20 cellular contexts compared by ENCODE assay signal in the genomic region with DNA sequence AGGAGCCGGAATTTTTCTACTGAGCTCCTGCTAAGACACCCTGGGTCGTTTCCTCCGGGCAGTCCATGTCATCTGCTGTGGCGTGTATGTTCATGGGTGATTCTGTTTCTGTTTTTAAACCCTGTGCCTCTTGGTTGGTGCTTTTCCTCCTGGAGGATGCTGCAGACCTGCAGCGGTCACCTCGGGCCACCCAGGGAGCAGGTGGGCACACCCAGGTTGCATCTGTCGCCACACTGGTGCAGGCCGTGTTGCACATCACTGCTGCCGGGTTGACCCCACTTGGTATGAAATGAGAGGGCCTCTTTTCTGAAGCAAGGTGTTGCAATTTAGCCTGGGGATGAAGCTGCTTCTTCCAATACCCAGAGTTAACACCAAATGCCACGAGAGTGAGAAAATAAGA.
DNase-seq lines count a peak whose midpoint lies in the region; ATAC-seq, FAIRE-seq and TF ChIP-seq lines count a peak whose summit lies in the region.
"Had no signal": no experiment of that assay in that cellular context is flagged by ENCODE, and none has a peak within 500 bp of the region (broad histone marks: within the 10 kb centered on the region; RNA-seq: fewer than 3 reads in every experiment).

No MANE protein-coding gene starts in this region.

- H3K79me2 ChIP-seq in H1 (ENCODE audit: control insufficient read depth in 1 of 2, insufficient read depth in 2 of 2, low read length in 2 of 2): peaks cover 3 to 78% of the 10 kb centered on the region in 2 experiments; a peak in 3 of 4 replicates

- FAIRE-seq in H1 (lab: Jason Lieb, UNC): no peak
- FAIRE-seq: HepG2 had no signal

- CTCF ChIA-PET in H1 (lab: Charles Lee; ENCODE audit: partially characterized antibody): interaction anchor here (0.9 to 1.6 kb wide), 2 partner anchors 17 to 90 kb away, joined by 4 read pairs; no protein-coding TSS in a partner anchor

- TF ChIP-seq RAD21 in H1 (IDR thresholded peaks at IDR 0.05 in 1 of 2, conservative IDR thresholded peaks at IDR 0.05 in 1 of 2; ENCODE audit: low read depth in 2 of 2, low read length in 2 of 2): no peak

- H3K4me3 ChIP-seq in H1 (ENCODE audit: extremely low read depth in 1 of 4, insufficient read depth in 2 of 4, low read depth in 3 of 4, low read length in 4 of 4): no peak overlapping the region
- H3K4me3 ChIP-seq in psoas muscle: no peak overlapping the region
- no peak overlapping the region for H3K4me3 ChIP-seq in uterus
- H3K4me3 ChIP-seq: HAP-1, PC-9 had no signal

- ATAC-seq in natural killer cell treated with Interleukin-12 subunit alpha and Interleukin-12 subunit beta and Interleukin-15 and Interleukin-18, amount 100 ng/mL, for 72 hours: no peak
- ATAC-seq in natural killer cell (no peak), psoas muscle (peak in 1 of 4 donors; percentile 16), GM18873 (IDR thresholded peaks at IDR 0.05; ENCODE audit: low FRiP score, unreplicated experiment) (no peak)
- ATAC-seq: CD8-positive, alpha-beta T cell; HepG2 had no signal

- H3K36me3 ChIP-seq in H1 (ENCODE audit: control insufficient read depth in 2 of 4, insufficient read depth in 4 of 4, low read length in 3 of 4) (no peaks in the 10 kb centered on the region), psoas muscle (ENCODE audit: insufficient read depth in 1 of 2, low read depth in 1 of 2) (no peaks in the 10 kb centered on the region), uterus (no peaks in the 10 kb centered on the region)
- H3K36me3 ChIP-seq: HAP-1 had no signal

- no peak overlapping the region for H2AFZ ChIP-seq in H1 (ENCODE audit: low read length)
- H2AFZ ChIP-seq: PC-9 had no signal

- H4K5ac ChIP-seq in H1 (ENCODE audit: insufficient read length, low read depth, low read length): no peak overlapping the region

- no peaks in the 10 kb centered on the region for H3K36me3 Mint-ChIP-seq in natural killer cell treated with Interleukin-12 subunit alpha and Interleukin-12 subunit beta and Interleukin-15 and Interleukin-18, amount 100 ng/mL, for 72 hours
- no peaks in the 10 kb centered on the region for H3K36me3 Mint-ChIP-seq in natural killer cell

- WGBS in H1 (ENCODE audit: extremely low coverage in 1 of 2, insufficient coverage in 1 of 2, insufficient read length in 1 of 2, insufficient replicate concordance in 2 of 2, low coverage in 1 of 2, low lambda C conversion rate in 2 of 2, missing lambda C conversion rate in 1 of 2), 2 experiments: 90% methylated on average over 10 of the region's 10 CpGs; no CpG with 5 or more reads in 1 of the 2 experiments
- 74 to 95% (median 85%) methylated on average over 10 of the region's 10 CpGs for WGBS in psoas muscle, 3 donors

- no peaks in the 10 kb centered on the region for H3K27me3 ChIP-seq in H1 (replicated peaks in 1 of 4; ENCODE audit: control insufficient read depth in 3 of 4, extremely low read depth in 1 of 4, insufficient read depth in 3 of 4, low read length in 3 of 4)
- no peaks in the 10 kb centered on the region for H3K27me3 ChIP-seq in psoas muscle (ENCODE audit: insufficient read depth in 3 of 3, low read length in 2 of 3)
- H3K27me3 ChIP-seq in uterus: no peaks in the 10 kb centered on the region

- H3K9me3 ChIP-seq in H1 (ENCODE audit: insufficient read depth in 2 of 2, low read depth in 1 of 2, low read length in 1 of 2): no peaks in the 10 kb centered on the region
- no peaks in the 10 kb centered on the region for H3K9me3 ChIP-seq in psoas muscle
- no peaks in the 10 kb centered on the region for H3K9me3 ChIP-seq in uterus
- H3K9me3 ChIP-seq: HAP-1 had no signal

- peak overlapping the region; percentile 93; the same call in 1 of the 2 replicates for H2AK5ac ChIP-seq in H1 (ENCODE audit: low read depth, low read length)

- no peaks in the 10 kb centered on the region for H3K23me2 ChIP-seq in H1 (ENCODE audit: low read depth, low read length)

- H3K27ac Mint-ChIP-seq in natural killer cell treated with Interleukin-12 subunit alpha and Interleukin-12 subunit beta and Interleukin-15 and Interleukin-18, amount 100 ng/mL, for 72 hours: no peak overlapping the region
- no peak overlapping the region for H3K27ac Mint-ChIP-seq in natural killer cell
- H3K27ac Mint-ChIP-seq: B cell; CD8-positive, alpha-beta T cell had no signal

- no peak overlapping the region for H2BK120ac ChIP-seq in H1 (replicated peaks; ENCODE audit: low read depth, low read length)

- H2BK15ac ChIP-seq in H1 (ENCODE audit: low read length): peak overlapping the region; percentile 92; the same call in 1 of the 2 replicates

- H3K4ac ChIP-seq in H1 (replicated peaks; ENCODE audit: insufficient read length, low read depth, low read length): peak overlapping the region; percentile 2

- intact Hi-C loops in natural killer cell (cut with micrococcal nuclease) (no loop called here), psoas muscle (cut with DNase I) (no loop called here), uterus (cut with DNase I; ENCODE audit: low total_unique reads) (no loop called here)

- no peak overlapping the region for H3K56ac ChIP-seq in H1 (replicated peaks; ENCODE audit: insufficient read length, low read depth, low read length)

- H2BK20ac ChIP-seq in H1 (ENCODE audit: low read length): no peak overlapping the region

- no peak for TF ChIP-seq POLR2A in H1 (IDR thresholded peaks at IDR 0.05; ENCODE audit: control extremely low read depth in 1 of 2, low read depth in 2 of 2, low read length in 2 of 2)
- TF ChIP-seq POLR2A in uterus (IDR thresholded peaks at IDR 0.05): no peak

- H2BK12ac ChIP-seq in H1 (ENCODE audit: low read depth, low read length): peak overlapping the region; percentile 75

- peak; percentile 48 for DNase-seq in natural killer cell treated with Interleukin-12 subunit alpha and Interleukin-12 subunit beta and Interleukin-15 and Interleukin-18, amount 100 ng/mL, for 72 hours (ENCODE audit: low spot score)
- no peak for DNase-seq in natural killer cell
- no peak for DNase-seq in H1 (ENCODE audit: low read depth in 1 of 2, low spot score in 2 of 2)
- DNase-seq in psoas muscle: no peak
- no peak for DNase-seq in uterus
- DNase-seq in effector CD4-positive, alpha-beta T cell: no peak
- DNase-seq in activated CD4-positive, alpha-beta T cell treated with anti-CD3 and anti-CD28 coated beads for 48 hours: no peak
- DNase-seq: CD8-positive, alpha-beta T cell; MM.1S; NCI-H1105 treated with DMSO at 0.1 percent for 48 hours; NCI-H187; NCI-H2171; NCI-H446 treated with DMSO at 0.1 percent for 48 hours; NCI-H748 treated with DMSO at 0.1 percent for 48 hours; PC-9; SHP77 had no signal

- H3K9ac ChIP-seq in H1 (replicated peaks in 1 of 4; ENCODE audit: extremely low read depth in 1 of 4, low read depth in 3 of 4, low read length in 3 of 4): no peak overlapping the region

- H4K20me1 ChIP-seq in H1 (replicated peaks in 1 of 2; ENCODE audit: control insufficient read depth in 1 of 2, insufficient read depth in 2 of 2, low read length in 2 of 2): peaks cover 2 to 5% of the 10 kb centered on the region in 2 experiments

- no peaks in the 10 kb centered on the region for H3K27me3 Mint-ChIP-seq in natural killer cell treated with Interleukin-12 subunit alpha and Interleukin-12 subunit beta and Interleukin-15 and Interleukin-18, amount 100 ng/mL, for 72 hours
- no peaks in the 10 kb centered on the region for H3K27me3 Mint-ChIP-seq in natural killer cell (ENCODE audit: low read depth in 2 of 2)
- H3K27me3 Mint-ChIP-seq: B cell had no signal

- no peak overlapping the region for H3K14ac ChIP-seq in H1 (ENCODE audit: insufficient read length)

- H4K8ac ChIP-seq in H1 (ENCODE audit: extremely low read depth, insufficient read depth, low read length): no peak overlapping the region

- POLR2A ChIA-PET in H1 (lab: Charles Lee; ENCODE audit: partially characterized antibody): no interaction called here

- peaks cover 21% of the 10 kb centered on the region for H3K79me1 ChIP-seq in H1 (ENCODE audit: low read depth, low read length)

- no peak overlapping the region for H3K18ac ChIP-seq in H1 (ENCODE audit: extremely low read depth, low read length)

- peak overlapping the region; percentile 12; the same call in 1 of the 2 replicates for H2BK5ac ChIP-seq in H1 (ENCODE audit: low read depth, low read length)

- TF ChIP-seq EP300 in H1 (IDR thresholded peaks at IDR 0.05; ENCODE audit: borderline replicate concordance in 1 of 2, low read depth in 2 of 2, low read length in 2 of 2): no peak

- H3K9me3 Mint-ChIP-seq in natural killer cell treated with Interleukin-12 subunit alpha and Interleukin-12 subunit beta and Interleukin-15 and Interleukin-18, amount 100 ng/mL, for 72 hours: no peaks in the 10 kb centered on the region
- no peaks in the 10 kb centered on the region for H3K9me3 Mint-ChIP-seq in natural killer cell
- H3K9me3 Mint-ChIP-seq: CD8-positive, alpha-beta T cell had no signal

- H3K4me1 Mint-ChIP-seq in natural killer cell treated with Interleukin-12 subunit alpha and Interleukin-12 subunit beta and Interleukin-15 and Interleukin-18, amount 100 ng/mL, for 72 hours (ENCODE audit: low read depth in 2 of 2): peaks cover 13 to 14% of the 10 kb centered on the region in 2 donors
- peaks cover 10 to 32% of the 10 kb centered on the region in 2 donors for H3K4me1 Mint-ChIP-seq in natural killer cell

- H3K4me1 ChIP-seq in H1 (replicated peaks in 1 of 4; ENCODE audit: control insufficient read depth in 3 of 4, insufficient read depth in 4 of 4, low read length in 3 of 4) (peaks cover 8 to 34% (median 26%) of the 10 kb centered on the region in 4 experiments), psoas muscle (peaks cover 69% of the 10 kb centered on the region), uterus (peaks cover 16 to 25% of the 10 kb centered on the region in 2 donors)
- H3K4me1 ChIP-seq: HAP-1 had no signal

- H3K23ac ChIP-seq in H1 (ENCODE audit: insufficient read length): no peak overlapping the region

- H3K27ac ChIP-seq in H1 (ENCODE audit: low read depth, low read length): no peak overlapping the region
- peak overlapping the region; percentile 80 for H3K27ac ChIP-seq in psoas muscle
- H3K27ac ChIP-seq in uterus: peak overlapping the region; percentile 88 to 95
- H3K27ac ChIP-seq: PC-9 had no signal

- H3K4me2 ChIP-seq in H1 (ENCODE audit: insufficient read depth in 1 of 2, low read depth in 2 of 2, low read length in 2 of 2): no peak overlapping the region
- H3K4me2 ChIP-seq: PC-9 had no signal

- TF ChIP-seq CTCF in natural killer cell (IDR thresholded peaks at IDR 0.05) (no peak), H1 (IDR thresholded peaks at IDR 0.05; ENCODE audit: control extremely low read depth in 1 of 3, insufficient read depth in 1 of 3, low read depth in 1 of 3, low read length in 3 of 3) (no peak), psoas muscle (IDR thresholded peaks at IDR 0.05) (no peak), uterus (IDR thresholded peaks at IDR 0.05) (no peak)

- H4K91ac ChIP-seq in H1 (replicated peaks; ENCODE audit: insufficient read length, low read length): no peak overlapping the region

- H3K4me3 Mint-ChIP-seq in natural killer cell treated with Interleukin-12 subunit alpha and Interleukin-12 subunit beta and Interleukin-15 and Interleukin-18, amount 100 ng/mL, for 72 hours: no peak overlapping the region
- no peak overlapping the region for H3K4me3 Mint-ChIP-seq in natural killer cell
- H3K4me3 Mint-ChIP-seq: B cell; CD8-positive, alpha-beta T cell had no signal

TF ChIP-seq in H1, 55 proteins besides CTCF, POLR2A, EP300 and RAD21 (continues in another document):
- TF ChIP-seq SAP30 (IDR thresholded peaks at IDR 0.05; ENCODE audit: insufficient read depth, insufficient replicate concordance, low read length) (no peak), EGR1 (IDR thresholded peaks at IDR 0.05; ENCODE audit: borderline replicate concordance, low read depth, low read length) (no peak)
